ENCODE assay signal across 8 cellular contexts in the genomic region with DNA sequence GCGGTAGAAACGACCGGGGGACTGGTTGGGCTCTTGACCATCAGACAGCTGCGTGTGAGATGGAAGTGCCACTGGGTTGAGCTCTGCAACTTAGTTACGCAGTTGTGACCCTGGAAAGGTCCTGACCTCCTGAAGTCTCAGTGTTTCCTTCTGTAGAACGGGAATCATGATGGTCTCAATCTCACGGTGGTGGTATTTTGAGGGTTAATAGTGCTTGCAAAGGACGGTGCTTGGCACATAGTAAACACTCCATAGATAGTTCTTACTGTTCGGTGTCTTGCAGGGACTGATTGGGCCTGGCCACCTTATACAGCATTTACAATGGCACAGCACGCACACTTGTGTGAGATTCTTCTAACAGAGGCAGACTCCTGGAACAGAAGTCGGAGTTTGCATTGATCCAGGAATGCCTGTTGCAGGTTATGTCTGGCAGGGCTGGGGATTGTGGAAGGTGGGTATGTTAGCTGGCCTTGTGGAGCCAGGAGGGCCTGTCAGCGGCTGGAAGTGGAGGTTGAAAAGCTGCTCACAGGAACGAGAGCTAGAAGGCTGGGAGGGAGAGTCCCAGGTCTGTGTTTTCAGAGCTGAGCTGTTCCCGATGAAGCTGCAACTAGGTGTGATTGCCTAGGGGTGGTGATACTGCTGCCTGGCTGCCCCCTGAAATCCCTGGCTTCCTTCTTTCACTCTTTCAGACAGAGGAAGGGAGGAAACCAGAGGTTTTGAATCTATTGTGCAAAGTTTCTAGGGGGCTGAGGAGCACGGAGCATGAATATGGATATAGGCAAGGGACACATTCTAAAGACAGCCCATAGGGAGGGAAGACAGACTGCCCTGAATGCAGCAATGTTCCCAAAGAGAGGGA. TPM values are rescaled to one million over a fixed set of nuclear protein-coding genes. Genes with fewer than 3 reads are reported as not detected.
DNase-seq lines count a peak whose midpoint lies in the region; ATAC-seq and TF ChIP-seq lines count a peak whose summit lies in the region.

No MANE protein-coding gene starts in this region.

- peak; percentile 42 for DNase-seq in activated CD4-positive, CD25-positive, alpha-beta regulatory T cell treated with anti-CD3 and anti-CD28 coated beads, Interleukin-2, amount 50 U/mL, for 72 hours
- DNase-seq in activated CD4-positive, CD25-positive, alpha-beta regulatory T cell (lab: John Stamatoyannopoulos, UW): no peak
- DNase-seq in activated CD4-positive, alpha-beta T cell treated with anti-CD3 and anti-CD28 coated beads, Interleukin-2, amount 50 U/mL, for 48 hours: peak; percentile 35
- DNase-seq in fibroblast of the aortic adventitia (ENCODE audit: low read depth) (no peak), neural crest cell (ENCODE audit: low read depth, low spot score) (no peak), NCI-H774 (lab: John Stamatoyannopoulos, UW) (no peak), NCI-H345 (lab: John Stamatoyannopoulos, UW) (no peak)

- no peaks in the 10 kb centered on the region for H3K27me3 Mint-ChIP-seq in neural crest cell (ENCODE audit: low read depth)

- H3K4me1 Mint-ChIP-seq in neural crest cell: peaks cover 46% of the 10 kb centered on the region

- H3K4me3 Mint-ChIP-seq in neural crest cell: peak overlapping the region; percentile 96

- H3K36me3 Mint-ChIP-seq in neural crest cell (ENCODE audit: low read depth): no peaks in the 10 kb centered on the region

- TF ChIP-seq CTCF in fibroblast of the aortic adventitia (IDR thresholded peaks at IDR 0.05; ENCODE audit: insufficient read depth, low read length) (no peak), neural crest cell (conservative IDR thresholded peaks at IDR 0.05) (no peak)

- H3K4me3 ChIP-seq in fibroblast of the aortic adventitia (ENCODE audit: low read depth, low read length): peak overlapping the region; percentile 88

- peak; percentile 1 for ATAC-seq in HG03342 (IDR thresholded peaks at IDR 0.05; ENCODE audit: unreplicated experiment)

- H3K9me3 Mint-ChIP-seq in neural crest cell: no peaks in the 10 kb centered on the region

- H3K27ac Mint-ChIP-seq in neural crest cell (ENCODE audit: unreplicated experiment): peak overlapping the region; percentile 93

RNA-seq across cellular contexts. Expression of gene TXN, which starts 1.0 kb away (rescaled TPM):
- total RNA-seq in fibroblast of the aortic adventitia (ENCODE audit: low replicate concordance) (316 and 708 TPM in 2 replicates), neural crest cell (181 and 188 TPM in 2 replicates)

RNA-seq across cellular contexts. Expression of gene C9orf152, which starts 49.4 kb away (rescaled TPM):
- total RNA-seq in fibroblast of the aortic adventitia (ENCODE audit: low replicate concordance) (0.16 TPM in 1 of 2 replicates, not detected in the other), neural crest cell (not detected in 2 replicates)

Comparison
In these comparisons a context has a peak if more than half of its experiments do, and no peak if none do; other contexts are left out.
1. DNase-seq: peak in activated CD4-positive, CD25-positive, alpha-beta regulatory T cell treated with anti-CD3 and anti-CD28 coated beads, Interleukin-2, amount 50 U/mL, for 72 hours (single experiment) and activated CD4-positive, alpha-beta T cell treated with anti-CD3 and anti-CD28 coated beads, Interleukin-2, amount 50 U/mL, for 48 hours (2 of 2); none in activated CD4-positive, CD25-positive, alpha-beta regulatory T cell (0 of 4), fibroblast of the aortic adventitia (single experiment), neural crest cell (single experiment), NCI-H774 (single experiment) and NCI-H345 (single experiment).